Comparison of ENCODE assay signal across 32 cellular contexts in genomic region chr5:19660679-19661078, GRCh38.
"Had no signal": no experiment of that assay in that cellular context is flagged by ENCODE, and none has a peak within 500 bp of the region (broad histone marks: within the 10 kb centered on the region; RNA-seq: fewer than 3 reads in every experiment).

No MANE protein-coding gene starts in this region.

- DNase-seq: activated B cell treated with CpG ODN at 0.5 μM for 24 hours; activated CD4-positive, alpha-beta T cell treated with anti-CD3 and anti-CD28 coated beads for 48 hours; activated CD4-positive, alpha-beta T cell treated with anti-CD3 and anti-CD28 coated beads, Interleukin-2, amount 50 U/mL, for 1 hour; activated CD4-positive, alpha-beta T cell treated with anti-CD3 and anti-CD28 coated beads, Interleukin-2, amount 50 U/mL, for 48 hours; activated CD8-positive, alpha-beta memory T cell treated with anti-CD3 and anti-CD28 coated beads for 24 hours; activated CD8-positive, alpha-beta T cell treated with anti-CD3 and anti-CD28 coated beads for 36 hours; activated effector memory CD4-positive, alpha-beta T cell treated with Interleukin-2 at 50 U/mL for 16 hours; activated gamma-delta T cell treated with Interleukin-2 at 50 U/mL for 16 hours; activated naive CD4-positive, alpha-beta T cell treated with anti-CD3 and anti-CD28 coated beads, Interleukin-2, amount 50 U/mL, for 16 hours; activated naive CD4-positive, alpha-beta T cell treated with Interleukin-2 at 50 U/mL for 16 hours; activated T-cell treated with anti-CD3 and anti-CD28 coated beads, Interleukin-2, amount 50 U/mL, for 4 hours; amniotic stem cell; anterior cingulate cortex; brain microvascular endothelial cell; dorsolateral prefrontal cortex; effector memory CD4-positive, alpha-beta T cell; endodermal cell; foreskin fibroblast; head of caudate nucleus; T-helper 17 cell; T1000; WERI-Rb-1 had no signal

- H3K4me3 ChIP-seq: coronary artery, dorsolateral prefrontal cortex had no signal

- FAIRE-seq: astrocyte, bronchial epithelial cell had no signal

- H3K4me3 Mint-ChIP-seq: activated B cell treated with CpG ODN at 0.5 μM for 24 hours; activated CD8-positive, alpha-beta T cell treated with anti-CD3 and anti-CD28 coated beads for 36 hours; activated naive CD8-positive, alpha-beta T cell; activated T-cell treated with anti-CD3 and anti-CD28 coated beads, Interleukin-2, amount 50 U/mL, for 4 hours; activated T-helper 17 cell treated with anti-CD3 and anti-CD28 coated beads, Interleukin-2, amount 50 U/mL, for 72 hours; central memory CD8-positive, alpha-beta T cell; dendritic cell treated with granulocyte-macrophage colony-stimulating factor and Interleukin-4, amounts not matched to agents 40 ng/mL and 50 ng/mL, for 4 days; endodermal cell; T-helper 17 cell; T-helper 2 cell treated with Interferon-gamma antibody and Interleukin-4, amounts not matched to agents 5 μg/mL and 100 μg/mL, for 36 hours had no signal

- H3K36me3 ChIP-seq: brain microvascular endothelial cell, WERI-Rb-1 had no signal

- H3K4me1 Mint-ChIP-seq: activated B cell treated with CpG ODN at 0.5 μM for 24 hours; activated T-helper 17 cell treated with anti-CD3 and anti-CD28 coated beads, Interleukin-2, amount 50 U/mL, for 72 hours; central memory CD8-positive, alpha-beta T cell; T-helper 17 cell had no signal

- H3K27ac Mint-ChIP-seq: activated B cell treated with CpG ODN at 0.5 μM for 24 hours; activated CD8-positive, alpha-beta T cell treated with anti-CD3 and anti-CD28 coated beads for 36 hours; activated naive CD8-positive, alpha-beta T cell; activated T-helper 17 cell treated with anti-CD3 and anti-CD28 coated beads, Interleukin-2, amount 50 U/mL, for 72 hours; dendritic cell treated with granulocyte-macrophage colony-stimulating factor and Interleukin-4, amounts not matched to agents 40 ng/mL and 50 ng/mL, for 4 days; endodermal cell; T-helper 17 cell; T-helper 2 cell treated with Interferon-gamma antibody and Interleukin-4, amounts not matched to agents 5 μg/mL and 100 μg/mL, for 36 hours had no signal

- H3K27me3 Mint-ChIP-seq: activated B cell treated with CpG ODN at 0.5 μM for 24 hours; activated CD8-positive, alpha-beta T cell treated with anti-CD3 and anti-CD28 coated beads for 36 hours; activated naive CD8-positive, alpha-beta T cell; activated T-helper 17 cell treated with anti-CD3 and anti-CD28 coated beads, Interleukin-2, amount 50 U/mL, for 72 hours; central memory CD8-positive, alpha-beta T cell; dendritic cell treated with granulocyte-macrophage colony-stimulating factor and Interleukin-4, amounts not matched to agents 40 ng/mL and 50 ng/mL, for 4 days; T-helper 17 cell had no signal

- H3K36me3 Mint-ChIP-seq: activated naive CD8-positive, alpha-beta T cell had no signal

- H3K27ac ChIP-seq: brain microvascular endothelial cell, coronary artery, dorsolateral prefrontal cortex, WERI-Rb-1 had no signal

- H3K27me3 ChIP-seq: brain microvascular endothelial cell, dorsolateral prefrontal cortex had no signal

- H3K9me3 Mint-ChIP-seq: activated T-helper 17 cell treated with anti-CD3 and anti-CD28 coated beads, Interleukin-2, amount 50 U/mL, for 72 hours; central memory CD8-positive, alpha-beta T cell; dendritic cell treated with granulocyte-macrophage colony-stimulating factor and Interleukin-4, amounts not matched to agents 40 ng/mL and 50 ng/mL, for 4 days; endodermal cell had no signal

- ATAC-seq: activated CD4-positive, CD25-positive, alpha-beta regulatory T cell treated with anti-CD3 and anti-CD28 coated beads, Interleukin-2, amount 50 U/mL, for 24 hours; activated CD8-positive, alpha-beta T cell treated with anti-CD3 and anti-CD28 coated beads for 36 hours; activated T-cell treated with anti-CD3 and anti-CD28 coated beads, Interleukin-2, amount 50 U/mL, for 4 hours; activated T-helper 17 cell treated with anti-CD3 and anti-CD28 coated beads, Interleukin-2, amount 50 U/mL, for 72 hours; esophagus mucosa; T-helper 17 cell had no signal
